16 cellular contexts compared by ENCODE assay signal in the genomic region with DNA sequence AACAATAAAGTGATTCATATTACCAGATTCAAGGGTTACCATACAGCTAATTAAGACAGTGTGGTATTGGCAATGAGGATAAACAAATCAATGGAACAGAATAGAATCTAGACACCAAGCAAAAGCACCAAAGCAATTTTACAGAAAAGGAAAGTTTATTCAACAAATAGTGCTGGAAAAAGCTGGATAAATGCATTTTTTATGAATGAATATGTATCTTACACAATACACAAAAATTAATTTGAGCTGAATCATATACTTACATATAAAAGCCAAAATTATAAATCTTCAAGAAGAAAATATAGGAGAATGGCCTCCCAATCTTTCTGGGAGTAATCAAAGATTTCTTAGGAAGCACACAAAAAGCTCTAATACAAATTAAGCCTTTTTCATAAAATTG.
DNase-seq lines count a peak whose midpoint lies in the region; ATAC-seq and TF ChIP-seq lines count a peak whose summit lies in the region.
"Had no signal": no experiment of that assay in that cellular context is flagged by ENCODE, and none has a peak within 500 bp of the region (broad histone marks: within the 10 kb centered on the region; RNA-seq: fewer than 3 reads in every experiment).

No MANE protein-coding gene starts in this region.

- H3K4me1 Mint-ChIP-seq in activated naive CD8-positive, alpha-beta T cell treated with anti-CD3 and anti-CD28 coated beads, Interleukin-2, amount 50 U/mL, for 24 hours, result no peaks in the 10 kb centered on the region
- H3K4me1 Mint-ChIP-seq in immature natural killer cell, result no peaks in the 10 kb centered on the region
- H3K4me1 Mint-ChIP-seq: CD4-positive, CD25-positive, alpha-beta regulatory T cell had no signal

- H3K4me2 ChIP-seq in osteoblast (ENCODE audit: insufficient read depth, low read length), result peak overlapping the region; percentile 8
- H3K4me2 ChIP-seq: BLaER1 treated with 17β-estradiol and CSF1 and Interleukin-3, amounts not matched to agents 10 nM and 100 nM; GM23338 had no signal

- H3K4me3 Mint-ChIP-seq in activated naive CD8-positive, alpha-beta T cell treated with anti-CD3 and anti-CD28 coated beads, Interleukin-2, amount 50 U/mL, for 24 hours, result no peak overlapping the region
- H3K4me3 Mint-ChIP-seq in immature natural killer cell, result no peak overlapping the region
- H3K4me3 Mint-ChIP-seq: CD4-positive, CD25-positive, alpha-beta regulatory T cell; GM23338 had no signal

- no peaks in the 10 kb centered on the region for H3K9me3 ChIP-seq in osteoblast (ENCODE audit: low read depth, low read length)
- H3K9me3 ChIP-seq: BLaER1 treated with 17β-estradiol and CSF1 and Interleukin-3, amounts not matched to agents 10 nM and 100 nM had no signal

- H3K36me3 Mint-ChIP-seq in activated naive CD8-positive, alpha-beta T cell treated with anti-CD3 and anti-CD28 coated beads, Interleukin-2, amount 50 U/mL, for 24 hours (ENCODE audit: low read depth), result no peaks in the 10 kb centered on the region
- H3K36me3 Mint-ChIP-seq in immature natural killer cell, result no peaks in the 10 kb centered on the region
- H3K36me3 Mint-ChIP-seq: CD4-positive, CD25-positive, alpha-beta regulatory T cell had no signal

- no peak overlapping the region for H3K27ac Mint-ChIP-seq in activated naive CD8-positive, alpha-beta T cell treated with anti-CD3 and anti-CD28 coated beads, Interleukin-2, amount 50 U/mL, for 24 hours
- no peak overlapping the region for H3K27ac Mint-ChIP-seq in immature natural killer cell
- H3K27ac Mint-ChIP-seq: CD4-positive, CD25-positive, alpha-beta regulatory T cell; GM23338 had no signal

- H3K9me3 Mint-ChIP-seq in activated naive CD8-positive, alpha-beta T cell treated with anti-CD3 and anti-CD28 coated beads, Interleukin-2, amount 50 U/mL, for 24 hours, result peaks cover 5% of the 10 kb centered on the region
- peaks cover 0 to 22% (median 5%) of the 10 kb centered on the region in 6 donors for H3K9me3 Mint-ChIP-seq in immature natural killer cell
- H3K9me3 Mint-ChIP-seq: GM23338 had no signal

- no peak overlapping the region for H2AFZ ChIP-seq in osteoblast (ENCODE audit: low read length)
- H2AFZ ChIP-seq: GM23338 had no signal

- H3K79me2 ChIP-seq in osteoblast (ENCODE audit: insufficient read depth, low read length), result no peaks in the 10 kb centered on the region

- H3K27me3 Mint-ChIP-seq in activated naive CD8-positive, alpha-beta T cell treated with anti-CD3 and anti-CD28 coated beads, Interleukin-2, amount 50 U/mL, for 24 hours, result no peaks in the 10 kb centered on the region
- peaks cover 1 to 2% (median 2%) of the 10 kb centered on the region in 3 donors for H3K27me3 Mint-ChIP-seq in immature natural killer cell (ENCODE audit: low read depth in 3 of 3)
- H3K27me3 Mint-ChIP-seq: CD4-positive, CD25-positive, alpha-beta regulatory T cell had no signal

- no peaks in the 10 kb centered on the region for H3K36me3 ChIP-seq in osteoblast (ENCODE audit: insufficient read depth, low read length)
- H3K36me3 ChIP-seq: BLaER1 treated with 17β-estradiol and CSF1 and Interleukin-3, amounts not matched to agents 10 nM and 100 nM had no signal

- no peak for ATAC-seq in activated naive CD8-positive, alpha-beta T cell treated with anti-CD3 and anti-CD28 coated beads, Interleukin-2, amount 50 U/mL, for 24 hours

- H3K4me1 ChIP-seq in osteoblast (ENCODE audit: insufficient read depth, low read length), result peaks cover 4% of the 10 kb centered on the region
- H3K4me1 ChIP-seq: BLaER1 treated with 17β-estradiol and CSF1 and Interleukin-3, amounts not matched to agents 10 nM and 100 nM had no signal

- no peak overlapping the region for H3K4me3 ChIP-seq in osteoblast (ENCODE audit: insufficient read depth, low read length)
- H3K4me3 ChIP-seq: BLaER1 treated with 17β-estradiol and CSF1 and Interleukin-3, amounts not matched to agents 10 nM and 100 nM; GM23338 had no signal

- H3K27ac ChIP-seq in osteoblast (ENCODE audit: low read depth, low read length), result no peak overlapping the region
- H3K27ac ChIP-seq: BLaER1 treated with 17β-estradiol and CSF1 and Interleukin-3, amounts not matched to agents 10 nM and 100 nM had no signal

- no peaks in the 10 kb centered on the region for H4K20me1 ChIP-seq in osteoblast (ENCODE audit: insufficient read depth, low read length)
- H4K20me1 ChIP-seq: BLaER1 treated with 17β-estradiol and CSF1 and Interleukin-3, amounts not matched to agents 10 nM and 100 nM had no signal

- no peaks in the 10 kb centered on the region for H3K27me3 ChIP-seq in osteoblast (ENCODE audit: insufficient read depth, low read length)
- H3K27me3 ChIP-seq: BLaER1 treated with 17β-estradiol and CSF1 and Interleukin-3, amounts not matched to agents 10 nM and 100 nM had no signal

- DNase-seq in EL (peak; percentile 5), HS-5 (ENCODE audit: low read depth) (peak; percentile 5), fibroblast of gingiva (ENCODE audit: low read depth) (peak; percentile 8), osteoblast (ENCODE audit: insufficient read length, low spot score, missing footprints) (no peak), hippocampal formation (lab: John Stamatoyannopoulos, UW) (no peak), immature natural killer cell (no peak)
- DNase-seq in activated naive CD8-positive, alpha-beta T cell treated with anti-CD3 and anti-CD28 coated beads, Interleukin-2, amount 50 U/mL, for 24 hours, result no peak
- DNase-seq: 8988T; ACHN; Calu3; CD4-positive, CD25-positive, alpha-beta regulatory T cell; DMS 273 treated with DMSO at 0.1 percent for 48 hours; DMS79; GDM1 had no signal

- TF ChIP-seq CTCF in osteoblast (IDR thresholded peaks at IDR 0.05; ENCODE audit: extremely low read depth, low read depth, low read length), result no peak

Comparison
In these comparisons a context has a peak if more than half of its experiments do, and no peak if none do; other contexts are left out.
1. DNase-seq: peak in EL (single experiment), HS-5 (single experiment) and fibroblast of gingiva (single experiment); none in osteoblast (single experiment), hippocampal formation (0 of 2), activated naive CD8-positive, alpha-beta T cell treated with anti-CD3 and anti-CD28 coated beads, Interleukin-2, amount 50 U/mL, for 24 hours (single experiment) and immature natural killer cell (0 of 3).